In genomic region chr12:20629414-20630156, GRCh38 we compare ENCODE assay signal across 10 cellular contexts.
DNase-seq lines count a peak whose midpoint lies in the region; ATAC-seq and TF ChIP-seq lines count a peak whose summit lies in the region.
"Had no signal": no experiment of that assay in that cellular context is flagged by ENCODE, and none has a peak within 500 bp of the region (broad histone marks: within the 10 kb centered on the region; RNA-seq: fewer than 3 reads in every experiment).

No MANE protein-coding gene starts in this region.

- DNase-seq in HFFc6 (peak; percentile 1), astrocyte of the cerebellum (ENCODE audit: low read depth) (peak; percentile 46), left cardiac atrium (peak; percentile 47), renal cortical epithelial cell (ENCODE audit: low read depth) (peak; percentile 92), SK-N-DZ (ENCODE audit: low spot score) (no peak), C1 segment of cervical spinal cord (lab: John Stamatoyannopoulos, UW) (no peak), NCI-H1105 treated with DMSO at 0.1 percent for 48 hours (lab: John Stamatoyannopoulos, UW) (no peak)
- DNase-seq: NCI-H1105 had no signal

- TF ChIP-seq CTCF in HFFc6 (IDR thresholded peaks at IDR 0.05) (no peak), astrocyte of the cerebellum (IDR thresholded peaks at IDR 0.05; ENCODE audit: low read depth, low read length, missing control alignments) (no peak)

- H3K4me3 Mint-ChIP-seq in HFFc6, result no peak overlapping the region

- intact Hi-C loops in left cardiac atrium (cut with DNase I), result loop anchor here in 1 of 2 donors (10.0 kb wide), 1 partner anchor 875 kb away; no protein-coding TSS in a partner anchor

- H3K4me1 Mint-ChIP-seq in HFFc6 (ENCODE audit: low read depth), result peaks cover 15% of the 10 kb centered on the region; the same call in 1 of the 2 replicates

- no peak overlapping the region for H3K4me3 ChIP-seq in astrocyte of the cerebellum (ENCODE audit: low read depth, low read length)
- H3K4me3 ChIP-seq: SK-N-MC had no signal

- in situ Hi-C loops in astrocyte of the cerebellum (cut with HindIII; ENCODE audit: low sequenced_read_pairs), result no loop called here

- peak; percentile 38 to 89 for ATAC-seq in left cardiac atrium
- ATAC-seq in HG02642 (IDR thresholded peaks at IDR 0.05; ENCODE audit: poor library complexity, unreplicated experiment), result no peak

- H3K27me3 Mint-ChIP-seq in HFFc6 (ENCODE audit: insufficient read depth), result peaks cover 7% of the 10 kb centered on the region

- no peak overlapping the region for H3K27ac Mint-ChIP-seq in HFFc6

- H3K9me3 Mint-ChIP-seq in HFFc6, result no peaks in the 10 kb centered on the region

- no peaks in the 10 kb centered on the region for H3K36me3 Mint-ChIP-seq in HFFc6 (ENCODE audit: low read depth)

Comparison
In these comparisons a context has a peak if more than half of its experiments do, and no peak if none do; other contexts are left out.
1. DNase-seq: peak in HFFc6 (single experiment), astrocyte of the cerebellum (single experiment), left cardiac atrium (single experiment) and renal cortical epithelial cell (single experiment); none in SK-N-DZ (single experiment), C1 segment of cervical spinal cord (0 of 14) and NCI-H1105 treated with DMSO at 0.1 percent for 48 hours (single experiment).